ENCODE assay signal across 1 cellular context in genomic region chr7:459584-460373, GRCh38.
TF ChIP-seq lines count a peak whose summit lies in the region.

No MANE protein-coding gene starts in this region.

TF ChIP-seq in A549, 52 proteins besides CTCF, POLR2A, EP300 and RAD21 (continued from another document):
- TF ChIP-seq ZSCAN20 (CRISPR knock-in tag; IDR thresholded peaks at IDR 0.05) (no peak), EHF (CRISPR knock-in tag; IDR thresholded peaks at IDR 0.05) (no peak), NR3C1 (IDR thresholded peaks at IDR 0.05) (no peak), NPAS2 (CRISPR knock-in tag; IDR thresholded peaks at IDR 0.05; ENCODE audit: borderline replicate concordance) (no peak), JUNB (IDR thresholded peaks at IDR 0.05) (no peak), TFCP2L1 (CRISPR knock-in tag; IDR thresholded peaks at IDR 0.05) (no peak), RFX5 (IDR thresholded peaks at IDR 0.05) (no peak), FOXS1 (CRISPR knock-in tag; IDR thresholded peaks at IDR 0.05) (no peak), EHMT2 (IDR thresholded peaks at IDR 0.05; ENCODE audit: low read depth) (no peak)
TF ChIP-seq in A549: peak in this region for 0.
